In the genomic region with DNA sequence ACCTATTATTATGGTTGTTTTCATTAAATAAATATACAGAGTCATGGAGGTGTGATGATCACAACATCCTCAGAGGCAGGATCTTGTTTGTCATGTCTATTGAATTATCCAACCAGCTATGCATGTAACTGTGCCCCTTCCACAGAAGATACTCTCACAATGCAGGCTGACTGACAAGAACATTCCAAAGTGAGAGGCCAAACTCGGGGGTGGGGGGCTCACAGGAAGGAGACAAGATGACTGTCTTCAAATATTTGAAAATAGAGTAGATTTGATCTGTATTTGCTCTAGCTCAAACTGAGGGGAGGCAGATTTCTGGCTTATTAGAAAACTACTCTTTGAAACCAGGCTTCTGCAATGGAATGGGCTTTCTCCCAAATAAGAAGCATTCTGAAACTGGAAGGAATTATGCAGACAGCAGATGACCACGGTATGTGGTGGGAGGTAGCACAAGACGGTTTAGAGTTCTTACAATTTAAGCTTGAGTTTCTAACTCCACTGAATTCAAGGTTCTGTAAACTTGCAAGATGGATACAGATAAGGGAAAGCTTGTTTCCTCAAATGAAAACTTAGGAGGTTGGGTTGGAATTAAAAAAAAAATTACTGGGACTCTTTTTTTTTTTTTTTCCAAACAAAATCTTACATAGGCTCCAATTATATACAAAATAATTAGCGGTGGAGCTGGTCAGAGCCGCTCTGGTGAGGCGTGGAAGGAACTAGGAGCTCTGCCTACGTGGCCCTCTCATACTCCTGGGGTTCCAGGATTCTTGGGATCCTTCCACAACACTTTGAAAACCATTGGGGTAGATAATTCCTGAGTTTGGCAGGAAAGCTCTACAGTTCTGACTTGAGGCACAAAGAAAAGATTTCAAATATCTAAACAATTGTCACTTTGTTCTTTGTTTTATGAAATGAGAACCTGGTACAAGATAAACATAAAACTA, we compare ENCODE assay signal across 2 cellular contexts.
TF ChIP-seq lines count a peak whose summit lies in the region.

No MANE protein-coding gene starts in this region.

TF ChIP-seq in SK-N-SH treated with all-trans-retinoic acid at 6 μM for 48 hours, 23 proteins besides CTCF, POLR2A, EP300 and RAD21 (continued from another document):
- TF ChIP-seq, protein P1, sequence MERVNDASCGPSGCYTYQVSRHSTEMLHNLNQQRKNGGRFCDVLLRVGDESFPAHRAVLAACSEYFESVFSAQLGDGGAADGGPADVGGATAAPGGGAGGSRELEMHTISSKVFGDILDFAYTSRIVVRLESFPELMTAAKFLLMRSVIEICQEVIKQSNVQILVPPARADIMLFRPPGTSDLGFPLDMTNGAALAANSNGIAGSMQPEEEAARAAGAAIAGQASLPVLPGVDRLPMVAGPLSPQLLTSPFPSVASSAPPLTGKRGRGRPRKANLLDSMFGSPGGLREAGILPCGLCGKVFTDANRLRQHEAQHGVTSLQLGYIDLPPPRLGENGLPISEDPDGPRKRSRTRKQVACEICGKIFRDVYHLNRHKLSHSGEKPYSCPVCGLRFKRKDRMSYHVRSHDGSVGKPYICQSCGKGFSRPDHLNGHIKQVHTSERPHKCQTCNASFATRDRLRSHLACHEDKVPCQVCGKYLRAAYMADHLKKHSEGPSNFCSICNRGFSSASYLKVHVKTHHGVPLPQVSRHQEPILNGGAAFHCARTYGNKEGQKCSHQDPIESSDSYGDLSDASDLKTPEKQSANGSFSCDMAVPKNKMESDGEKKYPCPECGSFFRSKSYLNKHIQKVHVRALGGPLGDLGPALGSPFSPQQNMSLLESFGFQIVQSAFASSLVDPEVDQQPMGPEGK (CRISPR knock-in tag; IDR thresholded peaks at IDR 0.05; ENCODE audit: borderline replicate concordance) = no peak
- no peak for TF ChIP-seq RARB (CRISPR knock-in tag; IDR thresholded peaks at IDR 0.05)
- TF ChIP-seq TOX (CRISPR knock-in tag; IDR thresholded peaks at IDR 0.05; ENCODE audit: borderline replicate concordance) = no peak
- no peak for TF ChIP-seq ZNF8 (CRISPR knock-in tag; IDR thresholded peaks at IDR 0.05)
- no peak for TF ChIP-seq TCF4 (CRISPR knock-in tag; IDR thresholded peaks at IDR 0.05; ENCODE audit: borderline replicate concordance)
- TF ChIP-seq, protein P2, sequence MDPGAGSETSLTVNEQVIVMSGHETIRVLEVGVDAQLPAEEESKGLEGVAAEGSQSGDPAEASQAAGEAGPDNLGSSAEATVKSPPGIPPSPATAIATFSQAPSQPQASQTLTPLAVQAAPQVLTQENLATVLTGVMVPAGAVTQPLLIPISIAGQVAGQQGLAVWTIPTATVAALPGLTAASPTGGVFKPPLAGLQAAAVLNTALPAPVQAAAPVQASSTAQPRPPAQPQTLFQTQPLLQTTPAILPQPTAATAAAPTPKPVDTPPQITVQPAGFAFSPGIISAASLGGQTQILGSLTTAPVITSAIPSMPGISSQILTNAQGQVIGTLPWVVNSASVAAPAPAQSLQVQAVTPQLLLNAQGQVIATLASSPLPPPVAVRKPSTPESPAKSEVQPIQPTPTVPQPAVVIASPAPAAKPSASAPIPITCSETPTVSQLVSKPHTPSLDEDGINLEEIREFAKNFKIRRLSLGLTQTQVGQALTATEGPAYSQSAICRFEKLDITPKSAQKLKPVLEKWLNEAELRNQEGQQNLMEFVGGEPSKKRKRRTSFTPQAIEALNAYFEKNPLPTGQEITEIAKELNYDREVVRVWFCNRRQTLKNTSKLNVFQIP (CRISPR knock-in tag; IDR thresholded peaks at IDR 0.05; ENCODE audit: borderline replicate concordance, low read depth) = no peak

TF ChIP-seq in SK-N-SH, 30 proteins besides CTCF, POLR2A, EP300 and RAD21 (continued from another document):
- TF ChIP-seq, protein P3, sequence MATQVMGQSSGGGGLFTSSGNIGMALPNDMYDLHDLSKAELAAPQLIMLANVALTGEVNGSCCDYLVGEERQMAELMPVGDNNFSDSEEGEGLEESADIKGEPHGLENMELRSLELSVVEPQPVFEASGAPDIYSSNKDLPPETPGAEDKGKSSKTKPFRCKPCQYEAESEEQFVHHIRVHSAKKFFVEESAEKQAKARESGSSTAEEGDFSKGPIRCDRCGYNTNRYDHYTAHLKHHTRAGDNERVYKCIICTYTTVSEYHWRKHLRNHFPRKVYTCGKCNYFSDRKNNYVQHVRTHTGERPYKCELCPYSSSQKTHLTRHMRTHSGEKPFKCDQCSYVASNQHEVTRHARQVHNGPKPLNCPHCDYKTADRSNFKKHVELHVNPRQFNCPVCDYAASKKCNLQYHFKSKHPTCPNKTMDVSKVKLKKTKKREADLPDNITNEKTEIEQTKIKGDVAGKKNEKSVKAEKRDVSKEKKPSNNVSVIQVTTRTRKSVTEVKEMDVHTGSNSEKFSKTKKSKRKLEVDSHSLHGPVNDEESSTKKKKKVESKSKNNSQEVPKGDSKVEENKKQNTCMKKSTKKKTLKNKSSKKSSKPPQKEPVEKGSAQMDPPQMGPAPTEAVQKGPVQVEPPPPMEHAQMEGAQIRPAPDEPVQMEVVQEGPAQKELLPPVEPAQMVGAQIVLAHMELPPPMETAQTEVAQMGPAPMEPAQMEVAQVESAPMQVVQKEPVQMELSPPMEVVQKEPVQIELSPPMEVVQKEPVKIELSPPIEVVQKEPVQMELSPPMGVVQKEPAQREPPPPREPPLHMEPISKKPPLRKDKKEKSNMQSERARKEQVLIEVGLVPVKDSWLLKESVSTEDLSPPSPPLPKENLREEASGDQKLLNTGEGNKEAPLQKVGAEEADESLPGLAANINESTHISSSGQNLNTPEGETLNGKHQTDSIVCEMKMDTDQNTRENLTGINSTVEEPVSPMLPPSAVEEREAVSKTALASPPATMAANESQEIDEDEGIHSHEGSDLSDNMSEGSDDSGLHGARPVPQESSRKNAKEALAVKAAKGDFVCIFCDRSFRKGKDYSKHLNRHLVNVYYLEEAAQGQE (IDR thresholded peaks at IDR 0.05; ENCODE audit: low read depth, low read length) = no peak
- TF ChIP-seq MXI1 (IDR thresholded peaks at IDR 0.05; ENCODE audit: low read depth, low read length) = no peak
- no peak for TF ChIP-seq SIN3A (IDR thresholded peaks at IDR 0.05; ENCODE audit: borderline replicate concordance, low read depth, low read length)
- no peak for TF ChIP-seq TCF12 (IDR thresholded peaks at IDR 0.05)
- TF ChIP-seq NFIC (IDR thresholded peaks at IDR 0.05; ENCODE audit: borderline replicate concordance) = no peak
